1 cellular context compared by ENCODE assay signal in the genomic region with DNA sequence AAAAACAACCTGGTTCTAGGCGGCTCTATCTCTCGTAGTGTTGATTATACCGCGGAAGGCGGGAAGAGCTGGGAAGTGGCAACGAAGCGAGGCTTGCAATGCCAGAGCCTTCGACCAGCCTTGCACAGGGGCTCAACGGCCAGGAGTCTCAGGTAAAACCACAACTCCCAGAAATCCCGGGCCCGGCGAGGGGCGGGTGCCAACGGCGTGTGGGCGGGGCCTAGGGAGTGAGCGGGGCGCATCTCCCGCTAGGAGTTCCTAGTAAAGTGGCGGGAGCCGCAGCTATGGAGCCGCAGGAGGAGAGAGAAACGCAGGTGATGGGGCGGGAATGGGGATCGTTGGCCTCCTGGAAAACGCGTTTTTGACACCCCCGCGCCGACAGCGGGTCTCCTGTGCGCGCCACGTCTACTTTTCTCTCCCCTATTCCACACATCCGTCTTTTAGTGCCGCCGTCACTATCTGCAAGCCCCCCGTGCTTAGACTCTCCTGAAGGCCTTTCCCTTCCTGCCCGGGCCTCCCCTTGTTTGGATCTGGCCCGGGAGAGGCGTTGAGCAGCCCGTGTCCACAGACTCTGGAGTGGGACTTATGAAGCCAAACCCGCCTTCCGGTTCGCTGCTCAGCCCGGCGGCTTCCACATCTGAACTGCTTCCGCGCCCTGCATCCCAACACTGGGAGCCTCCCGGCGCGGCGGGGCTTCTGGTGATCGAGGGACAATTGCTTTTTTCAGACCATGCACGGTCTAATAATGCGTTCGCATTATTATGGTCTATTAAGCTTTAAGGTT.
TF ChIP-seq lines count a peak whose summit lies in the region.

A gene with protein sequence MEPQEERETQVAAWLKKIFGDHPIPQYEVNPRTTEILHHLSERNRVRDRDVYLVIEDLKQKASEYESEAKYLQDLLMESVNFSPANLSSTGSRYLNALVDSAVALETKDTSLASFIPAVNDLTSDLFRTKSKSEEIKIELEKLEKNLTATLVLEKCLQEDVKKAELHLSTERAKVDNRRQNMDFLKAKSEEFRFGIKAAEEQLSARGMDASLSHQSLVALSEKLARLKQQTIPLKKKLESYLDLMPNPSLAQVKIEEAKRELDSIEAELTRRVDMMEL (plus strand): TSS at position 258 of the 784 bp plus-strand sequence. CDS start 27 bp downstream, at position 285.

TF ChIP-seq in HepG2, 621 proteins besides CTCF, POLR2A, EP300 and RAD21 (continued from another document and continues in another):
- TF ChIP-seq CREB1 (IDR thresholded peaks at IDR 0.05) (0 out of 2 replicates have a peak, but pooled peaks have one; percentile 7), CREB1 (CRISPR knock-in tag; IDR thresholded peaks at IDR 0.05) (peak; percentile 67; the same call in 1 of the 2 replicates), CC2D1A (CRISPR knock-in tag; IDR thresholded peaks at IDR 0.05) (no peak), ZNF572 (CRISPR knock-in tag; IDR thresholded peaks at IDR 0.05) (no peak), ZNF496 (CRISPR knock-in tag; IDR thresholded peaks at IDR 0.05; ENCODE audit: insufficient replicate concordance) (no peak), ZNF766 (CRISPR knock-in tag; IDR thresholded peaks at IDR 0.05; ENCODE audit: borderline replicate concordance) (0 out of 2 replicates have a peak, but pooled peaks have one; percentile 38), ZFY (CRISPR knock-in tag; IDR thresholded peaks at IDR 0.05) (peak; percentile 86), SALL1 (CRISPR knock-in tag; IDR thresholded peaks at IDR 0.05) (peak; percentile 7), TARDBP (CRISPR knock-in tag; IDR thresholded peaks at IDR 0.05) (no peak), XRCC5 (optimal IDR thresholded peaks at IDR 0.05; ENCODE audit: low read length) (peak; percentile 33), ASH2L (IDR thresholded peaks at IDR 0.05; ENCODE audit: insufficient read length, low read depth, low read length) (peak; percentile 81), MTA1 (CRISPR knock-in tag; IDR thresholded peaks at IDR 0.05; ENCODE audit: borderline replicate concordance) (0 out of 2 replicates have a peak, but pooled peaks have one; percentile 58)
- TF ChIP-seq, protein P1, sequence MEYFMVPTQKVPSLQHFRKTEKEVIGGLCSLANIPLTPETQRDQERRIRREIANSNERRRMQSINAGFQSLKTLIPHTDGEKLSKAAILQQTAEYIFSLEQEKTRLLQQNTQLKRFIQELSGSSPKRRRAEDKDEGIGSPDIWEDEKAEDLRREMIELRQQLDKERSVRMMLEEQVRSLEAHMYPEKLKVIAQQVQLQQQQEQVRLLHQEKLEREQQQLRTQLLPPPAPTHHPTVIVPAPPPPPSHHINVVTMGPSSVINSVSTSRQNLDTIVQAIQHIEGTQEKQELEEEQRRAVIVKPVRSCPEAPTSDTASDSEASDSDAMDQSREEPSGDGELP (IDR thresholded peaks at IDR 0.05; ENCODE audit: borderline replicate concordance, low read depth): no peak
- TF ChIP-seq, protein P2, sequence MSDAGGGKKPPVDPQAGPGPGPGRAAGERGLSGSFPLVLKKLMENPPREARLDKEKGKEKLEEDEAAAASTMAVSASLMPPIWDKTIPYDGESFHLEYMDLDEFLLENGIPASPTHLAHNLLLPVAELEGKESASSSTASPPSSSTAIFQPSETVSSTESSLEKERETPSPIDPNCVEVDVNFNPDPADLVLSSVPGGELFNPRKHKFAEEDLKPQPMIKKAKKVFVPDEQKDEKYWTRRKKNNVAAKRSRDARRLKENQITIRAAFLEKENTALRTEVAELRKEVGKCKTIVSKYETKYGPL (CRISPR knock-in tag; IDR thresholded peaks at IDR 0.05): no peak
- TF ChIP-seq, protein P3, sequence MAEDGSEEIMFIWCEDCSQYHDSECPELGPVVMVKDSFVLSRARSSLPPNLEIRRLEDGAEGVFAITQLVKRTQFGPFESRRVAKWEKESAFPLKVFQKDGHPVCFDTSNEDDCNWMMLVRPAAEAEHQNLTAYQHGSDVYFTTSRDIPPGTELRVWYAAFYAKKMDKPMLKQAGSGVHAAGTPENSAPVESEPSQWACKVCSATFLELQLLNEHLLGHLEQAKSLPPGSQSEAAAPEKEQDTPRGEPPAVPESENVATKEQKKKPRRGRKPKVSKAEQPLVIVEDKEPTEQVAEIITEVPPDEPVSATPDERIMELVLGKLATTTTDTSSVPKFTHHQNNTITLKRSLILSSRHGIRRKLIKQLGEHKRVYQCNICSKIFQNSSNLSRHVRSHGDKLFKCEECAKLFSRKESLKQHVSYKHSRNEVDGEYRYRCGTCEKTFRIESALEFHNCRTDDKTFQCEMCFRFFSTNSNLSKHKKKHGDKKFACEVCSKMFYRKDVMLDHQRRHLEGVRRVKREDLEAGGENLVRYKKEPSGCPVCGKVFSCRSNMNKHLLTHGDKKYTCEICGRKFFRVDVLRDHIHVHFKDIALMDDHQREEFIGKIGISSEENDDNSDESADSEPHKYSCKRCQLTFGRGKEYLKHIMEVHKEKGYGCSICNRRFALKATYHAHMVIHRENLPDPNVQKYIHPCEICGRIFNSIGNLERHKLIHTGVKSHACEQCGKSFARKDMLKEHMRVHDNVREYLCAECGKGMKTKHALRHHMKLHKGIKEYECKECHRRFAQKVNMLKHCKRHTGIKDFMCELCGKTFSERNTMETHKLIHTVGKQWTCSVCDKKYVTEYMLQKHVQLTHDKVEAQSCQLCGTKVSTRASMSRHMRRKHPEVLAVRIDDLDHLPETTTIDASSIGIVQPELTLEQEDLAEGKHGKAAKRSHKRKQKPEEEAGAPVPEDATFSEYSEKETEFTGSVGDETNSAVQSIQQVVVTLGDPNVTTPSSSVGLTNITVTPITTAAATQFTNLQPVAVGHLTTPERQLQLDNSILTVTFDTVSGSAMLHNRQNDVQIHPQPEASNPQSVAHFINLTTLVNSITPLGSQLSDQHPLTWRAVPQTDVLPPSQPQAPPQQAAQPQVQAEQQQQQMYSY (CRISPR knock-in tag; IDR thresholded peaks at IDR 0.05): 0 out of 2 replicates have a peak, but pooled peaks have one; percentile 9
- TF ChIP-seq, protein P4, sequence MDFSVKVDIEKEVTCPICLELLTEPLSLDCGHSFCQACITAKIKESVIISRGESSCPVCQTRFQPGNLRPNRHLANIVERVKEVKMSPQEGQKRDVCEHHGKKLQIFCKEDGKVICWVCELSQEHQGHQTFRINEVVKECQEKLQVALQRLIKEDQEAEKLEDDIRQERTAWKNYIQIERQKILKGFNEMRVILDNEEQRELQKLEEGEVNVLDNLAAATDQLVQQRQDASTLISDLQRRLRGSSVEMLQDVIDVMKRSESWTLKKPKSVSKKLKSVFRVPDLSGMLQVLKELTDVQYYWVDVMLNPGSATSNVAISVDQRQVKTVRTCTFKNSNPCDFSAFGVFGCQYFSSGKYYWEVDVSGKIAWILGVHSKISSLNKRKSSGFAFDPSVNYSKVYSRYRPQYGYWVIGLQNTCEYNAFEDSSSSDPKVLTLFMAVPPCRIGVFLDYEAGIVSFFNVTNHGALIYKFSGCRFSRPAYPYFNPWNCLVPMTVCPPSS (IDR thresholded peaks at IDR 0.05): no peak
- TF ChIP-seq, protein P5, sequence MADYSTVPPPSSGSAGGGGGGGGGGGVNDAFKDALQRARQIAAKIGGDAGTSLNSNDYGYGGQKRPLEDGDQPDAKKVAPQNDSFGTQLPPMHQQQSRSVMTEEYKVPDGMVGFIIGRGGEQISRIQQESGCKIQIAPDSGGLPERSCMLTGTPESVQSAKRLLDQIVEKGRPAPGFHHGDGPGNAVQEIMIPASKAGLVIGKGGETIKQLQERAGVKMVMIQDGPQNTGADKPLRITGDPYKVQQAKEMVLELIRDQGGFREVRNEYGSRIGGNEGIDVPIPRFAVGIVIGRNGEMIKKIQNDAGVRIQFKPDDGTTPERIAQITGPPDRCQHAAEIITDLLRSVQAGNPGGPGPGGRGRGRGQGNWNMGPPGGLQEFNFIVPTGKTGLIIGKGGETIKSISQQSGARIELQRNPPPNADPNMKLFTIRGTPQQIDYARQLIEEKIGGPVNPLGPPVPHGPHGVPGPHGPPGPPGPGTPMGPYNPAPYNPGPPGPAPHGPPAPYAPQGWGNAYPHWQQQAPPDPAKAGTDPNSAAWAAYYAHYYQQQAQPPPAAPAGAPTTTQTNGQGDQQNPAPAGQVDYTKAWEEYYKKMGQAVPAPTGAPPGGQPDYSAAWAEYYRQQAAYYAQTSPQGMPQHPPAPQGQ (CRISPR knock-in tag; IDR thresholded peaks at IDR 0.05; ENCODE audit: borderline replicate concordance): no peak
- TF ChIP-seq, protein P6, sequence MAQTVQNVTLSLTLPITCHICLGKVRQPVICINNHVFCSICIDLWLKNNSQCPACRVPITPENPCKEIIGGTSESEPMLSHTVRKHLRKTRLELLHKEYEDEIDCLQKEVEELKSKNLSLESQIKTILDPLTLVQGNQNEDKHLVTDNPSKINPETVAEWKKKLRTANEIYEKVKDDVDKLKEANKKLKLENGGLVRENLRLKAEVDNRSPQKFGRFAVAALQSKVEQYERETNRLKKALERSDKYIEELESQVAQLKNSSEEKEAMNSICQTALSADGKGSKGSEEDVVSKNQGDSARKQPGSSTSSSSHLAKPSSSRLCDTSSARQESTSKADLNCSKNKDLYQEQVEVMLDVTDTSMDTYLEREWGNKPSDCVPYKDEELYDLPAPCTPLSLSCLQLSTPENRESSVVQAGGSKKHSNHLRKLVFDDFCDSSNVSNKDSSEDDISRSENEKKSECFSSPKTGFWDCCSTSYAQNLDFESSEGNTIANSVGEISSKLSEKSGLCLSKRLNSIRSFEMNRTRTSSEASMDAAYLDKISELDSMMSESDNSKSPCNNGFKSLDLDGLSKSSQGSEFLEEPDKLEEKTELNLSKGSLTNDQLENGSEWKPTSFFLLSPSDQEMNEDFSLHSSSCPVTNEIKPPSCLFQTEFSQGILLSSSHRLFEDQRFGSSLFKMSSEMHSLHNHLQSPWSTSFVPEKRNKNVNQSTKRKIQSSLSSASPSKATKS (CRISPR knock-in tag; IDR thresholded peaks at IDR 0.05): no peak
- TF ChIP-seq, protein P7, sequence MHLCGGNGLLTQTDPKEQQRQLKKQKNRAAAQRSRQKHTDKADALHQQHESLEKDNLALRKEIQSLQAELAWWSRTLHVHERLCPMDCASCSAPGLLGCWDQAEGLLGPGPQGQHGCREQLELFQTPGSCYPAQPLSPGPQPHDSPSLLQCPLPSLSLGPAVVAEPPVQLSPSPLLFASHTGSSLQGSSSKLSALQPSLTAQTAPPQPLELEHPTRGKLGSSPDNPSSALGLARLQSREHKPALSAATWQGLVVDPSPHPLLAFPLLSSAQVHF (CRISPR knock-in tag; IDR thresholded peaks at IDR 0.05): no peak
- TF ChIP-seq, protein P8, sequence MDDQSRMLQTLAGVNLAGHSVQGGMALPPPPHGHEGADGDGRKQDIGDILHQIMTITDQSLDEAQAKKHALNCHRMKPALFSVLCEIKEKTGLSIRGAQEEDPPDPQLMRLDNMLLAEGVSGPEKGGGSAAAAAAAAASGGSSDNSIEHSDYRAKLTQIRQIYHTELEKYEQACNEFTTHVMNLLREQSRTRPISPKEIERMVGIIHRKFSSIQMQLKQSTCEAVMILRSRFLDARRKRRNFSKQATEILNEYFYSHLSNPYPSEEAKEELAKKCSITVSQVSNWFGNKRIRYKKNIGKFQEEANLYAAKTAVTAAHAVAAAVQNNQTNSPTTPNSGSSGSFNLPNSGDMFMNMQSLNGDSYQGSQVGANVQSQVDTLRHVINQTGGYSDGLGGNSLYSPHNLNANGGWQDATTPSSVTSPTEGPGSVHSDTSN (CRISPR knock-in tag; IDR thresholded peaks at IDR 0.05; ENCODE audit: borderline replicate concordance): no peak
- TF ChIP-seq, protein P9, sequence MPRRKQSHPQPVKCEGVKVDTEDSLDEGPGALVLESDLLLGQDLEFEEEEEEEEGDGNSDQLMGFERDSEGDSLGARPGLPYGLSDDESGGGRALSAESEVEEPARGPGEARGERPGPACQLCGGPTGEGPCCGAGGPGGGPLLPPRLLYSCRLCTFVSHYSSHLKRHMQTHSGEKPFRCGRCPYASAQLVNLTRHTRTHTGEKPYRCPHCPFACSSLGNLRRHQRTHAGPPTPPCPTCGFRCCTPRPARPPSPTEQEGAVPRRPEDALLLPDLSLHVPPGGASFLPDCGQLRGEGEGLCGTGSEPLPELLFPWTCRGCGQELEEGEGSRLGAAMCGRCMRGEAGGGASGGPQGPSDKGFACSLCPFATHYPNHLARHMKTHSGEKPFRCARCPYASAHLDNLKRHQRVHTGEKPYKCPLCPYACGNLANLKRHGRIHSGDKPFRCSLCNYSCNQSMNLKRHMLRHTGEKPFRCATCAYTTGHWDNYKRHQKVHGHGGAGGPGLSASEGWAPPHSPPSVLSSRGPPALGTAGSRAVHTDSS (CRISPR knock-in tag; conservative IDR thresholded peaks at IDR 0.05): no peak
- TF ChIP-seq, protein P10, sequence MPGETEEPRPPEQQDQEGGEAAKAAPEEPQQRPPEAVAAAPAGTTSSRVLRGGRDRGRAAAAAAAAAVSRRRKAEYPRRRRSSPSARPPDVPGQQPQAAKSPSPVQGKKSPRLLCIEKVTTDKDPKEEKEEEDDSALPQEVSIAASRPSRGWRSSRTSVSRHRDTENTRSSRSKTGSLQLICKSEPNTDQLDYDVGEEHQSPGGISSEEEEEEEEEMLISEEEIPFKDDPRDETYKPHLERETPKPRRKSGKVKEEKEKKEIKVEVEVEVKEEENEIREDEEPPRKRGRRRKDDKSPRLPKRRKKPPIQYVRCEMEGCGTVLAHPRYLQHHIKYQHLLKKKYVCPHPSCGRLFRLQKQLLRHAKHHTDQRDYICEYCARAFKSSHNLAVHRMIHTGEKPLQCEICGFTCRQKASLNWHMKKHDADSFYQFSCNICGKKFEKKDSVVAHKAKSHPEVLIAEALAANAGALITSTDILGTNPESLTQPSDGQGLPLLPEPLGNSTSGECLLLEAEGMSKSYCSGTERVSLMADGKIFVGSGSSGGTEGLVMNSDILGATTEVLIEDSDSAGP (CRISPR knock-in tag; IDR thresholded peaks at IDR 0.05; ENCODE audit: borderline replicate concordance): peak; percentile 60; the same call in 1 of the 2 replicates
- TF ChIP-seq, protein P11, sequence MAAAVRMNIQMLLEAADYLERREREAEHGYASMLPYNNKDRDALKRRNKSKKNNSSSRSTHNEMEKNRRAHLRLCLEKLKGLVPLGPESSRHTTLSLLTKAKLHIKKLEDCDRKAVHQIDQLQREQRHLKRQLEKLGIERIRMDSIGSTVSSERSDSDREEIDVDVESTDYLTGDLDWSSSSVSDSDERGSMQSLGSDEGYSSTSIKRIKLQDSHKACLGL (CRISPR knock-in tag; IDR thresholded peaks at IDR 0.05): peak; percentile 85; the same call in 1 of the 2 replicates
- TF ChIP-seq, protein P12, sequence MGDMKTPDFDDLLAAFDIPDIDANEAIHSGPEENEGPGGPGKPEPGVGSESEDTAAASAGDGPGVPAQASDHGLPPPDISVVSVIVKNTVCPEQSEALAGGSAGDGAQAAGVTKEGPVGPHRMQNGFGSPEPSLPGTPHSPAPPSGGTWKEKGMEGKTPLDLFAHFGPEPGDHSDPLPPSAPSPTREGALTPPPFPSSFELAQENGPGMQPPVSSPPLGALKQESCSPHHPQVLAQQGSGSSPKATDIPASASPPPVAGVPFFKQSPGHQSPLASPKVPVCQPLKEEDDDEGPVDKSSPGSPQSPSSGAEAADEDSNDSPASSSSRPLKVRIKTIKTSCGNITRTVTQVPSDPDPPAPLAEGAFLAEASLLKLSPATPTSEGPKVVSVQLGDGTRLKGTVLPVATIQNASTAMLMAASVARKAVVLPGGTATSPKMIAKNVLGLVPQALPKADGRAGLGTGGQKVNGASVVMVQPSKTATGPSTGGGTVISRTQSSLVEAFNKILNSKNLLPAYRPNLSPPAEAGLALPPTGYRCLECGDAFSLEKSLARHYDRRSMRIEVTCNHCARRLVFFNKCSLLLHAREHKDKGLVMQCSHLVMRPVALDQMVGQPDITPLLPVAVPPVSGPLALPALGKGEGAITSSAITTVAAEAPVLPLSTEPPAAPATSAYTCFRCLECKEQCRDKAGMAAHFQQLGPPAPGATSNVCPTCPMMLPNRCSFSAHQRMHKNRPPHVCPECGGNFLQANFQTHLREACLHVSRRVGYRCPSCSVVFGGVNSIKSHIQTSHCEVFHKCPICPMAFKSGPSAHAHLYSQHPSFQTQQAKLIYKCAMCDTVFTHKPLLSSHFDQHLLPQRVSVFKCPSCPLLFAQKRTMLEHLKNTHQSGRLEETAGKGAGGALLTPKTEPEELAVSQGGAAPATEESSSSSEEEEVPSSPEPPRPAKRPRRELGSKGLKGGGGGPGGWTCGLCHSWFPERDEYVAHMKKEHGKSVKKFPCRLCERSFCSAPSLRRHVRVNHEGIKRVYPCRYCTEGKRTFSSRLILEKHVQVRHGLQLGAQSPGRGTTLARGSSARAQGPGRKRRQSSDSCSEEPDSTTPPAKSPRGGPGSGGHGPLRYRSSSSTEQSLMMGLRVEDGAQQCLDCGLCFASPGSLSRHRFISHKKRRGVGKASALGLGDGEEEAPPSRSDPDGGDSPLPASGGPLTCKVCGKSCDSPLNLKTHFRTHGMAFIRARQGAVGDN (CRISPR knock-in tag; IDR thresholded peaks at IDR 0.05): peak; percentile 87
